In genomic region chr19:13588953-13589833, GRCh38 we compare ENCODE assay signal across 8 cellular contexts.
A peak's percentile ranks its signal among the peaks of the same experiment; 100 is the strongest.
DNase-seq lines count a peak whose midpoint lies in the region; ATAC-seq lines count a peak whose summit lies in the region.

No MANE protein-coding gene starts in this region.

- DNase-seq in NCI-H345 (lab: John Stamatoyannopoulos, UW) (peak; percentile 22), NCI-H345 treated with DMSO at 0.1 percent for 48 hours (lab: John Stamatoyannopoulos, UW; ENCODE audit: unreplicated experiment) (no peak), NCI-H1930 (lab: John Stamatoyannopoulos, UW) (peak; percentile 28 to 57), kidney tubule cell (ENCODE audit: low spot score) (peak; percentile 56)
- DNase-seq in activated CD4-positive, CD25-positive, alpha-beta regulatory T cell treated with anti-CD3 and anti-CD28 coated beads, Interleukin-2, amount 50 U/mL, for 72 hours, result peak; percentile 90
- peak; percentile 66 for DNase-seq in central memory CD4-positive, alpha-beta T cell
- DNase-seq in stimulated activated CD4-positive, alpha-beta T cell treated with anti-CD3 and anti-CD28 coated beads, Interleukin-2, amount 100 ng/mL, for 48 hours, result peak; percentile 86 to 91

- no peak for ATAC-seq in HG03520 (IDR thresholded peaks at IDR 0.05; ENCODE audit: unreplicated experiment)
